Comparison of ENCODE assay signal across 8 cellular contexts in the genomic region with DNA sequence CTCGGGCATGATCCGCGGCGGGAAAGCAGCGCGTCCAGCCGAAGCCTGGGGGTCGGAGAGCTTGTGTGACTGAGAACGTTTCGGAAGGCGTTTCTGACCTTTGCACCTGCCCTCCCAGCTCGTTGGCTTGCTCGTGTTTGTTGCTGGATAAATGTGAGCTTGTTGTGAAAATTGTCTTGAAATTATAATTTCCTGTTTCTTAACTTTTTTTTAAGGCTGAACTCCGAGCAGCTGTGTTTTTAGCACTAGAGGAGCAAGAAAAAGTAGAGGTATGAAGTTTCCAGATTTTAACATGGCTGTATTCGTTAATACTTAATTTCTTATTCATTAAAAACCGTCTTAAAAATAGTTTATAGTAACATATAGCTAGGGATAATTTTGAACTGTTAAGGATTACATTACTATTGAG. TPM values are rescaled to one million over a fixed set of nuclear protein-coding genes. Genes with fewer than 3 reads are reported as not detected.
A peak's percentile ranks its signal among the peaks of the same experiment; 100 is the strongest.
DNase-seq lines count a peak whose midpoint lies in the region; ATAC-seq and TF ChIP-seq lines count a peak whose summit lies in the region.

No MANE protein-coding gene starts in this region.

- peaks cover 3% of the 10 kb centered on the region; the same call in 1 of the 2 replicates for H3K4me1 ChIP-seq in Caco-2
- H3K4me1 ChIP-seq in mucosa of stomach (ENCODE audit: control insufficient read depth, insufficient read depth, low read length) = peaks cover 15% of the 10 kb centered on the region

- H3K27me3 ChIP-seq in Caco-2 (replicated peaks; ENCODE audit: control insufficient read depth, insufficient read depth, low read length) (no peaks in the 10 kb centered on the region), mucosa of stomach (ENCODE audit: control insufficient read depth, insufficient read depth, low read length) (no peaks in the 10 kb centered on the region)

- peak overlapping the region; percentile 82 for H3K27ac Mint-ChIP-seq in Caco-2 (ENCODE audit: unreplicated experiment)

- ATAC-seq in HG02840 (IDR thresholded peaks at IDR 0.05; ENCODE audit: low FRiP score, unreplicated experiment) = no peak

- H3K9ac ChIP-seq in mucosa of stomach (ENCODE audit: low read length) = peak overlapping the region; percentile 77

- peak overlapping the region; percentile 84 for H3K4me3 Mint-ChIP-seq in Caco-2 (ENCODE audit: unreplicated experiment)

- DNase-seq in Caco-2 = peak; percentile 45 to 51
- DNase-seq in M059J (ENCODE audit: low read depth) = peak; percentile 20
- DNase-seq in choroid plexus epithelial cell (ENCODE audit: low read depth) = peak; percentile 13
- no peak for DNase-seq in SKM-1 treated with dmso at 0.1 percent for 144 hours (lab: John Stamatoyannopoulos, UW; ENCODE audit: unreplicated experiment)
- DNase-seq in occipital lobe (lab: John Stamatoyannopoulos, UW) = no peak
- DNase-seq in SHP77 treated with DMSO at 0.1 percent for 48 hours (lab: John Stamatoyannopoulos, UW) = no peak

- H3K27me3 Mint-ChIP-seq in Caco-2 (ENCODE audit: insufficient read depth, unreplicated experiment) = no peaks in the 10 kb centered on the region

- H3K9me3 Mint-ChIP-seq in Caco-2 (ENCODE audit: unreplicated experiment) = no peaks in the 10 kb centered on the region

- POLR2A ChIA-PET in Caco-2 (lab: Charles Lee) = no interaction called here

- peaks cover 20% of the 10 kb centered on the region for H3K36me3 Mint-ChIP-seq in Caco-2 (ENCODE audit: insufficient read depth, unreplicated experiment)

- H3K4me3 ChIP-seq in Caco-2 (ENCODE audit: low read depth, low read length) (peak overlapping the region; percentile 67), choroid plexus epithelial cell (ENCODE audit: low read depth, low read length) (peak overlapping the region; percentile 95), mucosa of stomach (ENCODE audit: low read length) (peak overlapping the region; percentile 86)

- H3K36me3 ChIP-seq in Caco-2 (ENCODE audit: control insufficient read depth, insufficient read depth, low read length) (no peaks in the 10 kb centered on the region), mucosa of stomach (ENCODE audit: control insufficient read depth, insufficient read depth, low read length) (no peaks in the 10 kb centered on the region)

- H3K4me1 Mint-ChIP-seq in Caco-2 (ENCODE audit: low read depth, unreplicated experiment) = peaks cover 14% of the 10 kb centered on the region

- H3K9me3 ChIP-seq in Caco-2 = no peaks in the 10 kb centered on the region
- no peaks in the 10 kb centered on the region for H3K9me3 ChIP-seq in mucosa of stomach (ENCODE audit: control insufficient read depth, low read length)

- BruUV-seq in Caco-2 (replicated peaks; lab: Mats Ljungman, UMichigan) = no TSS peak

- TF ChIP-seq CTCF in Caco-2 (IDR thresholded peaks at IDR 0.05; ENCODE audit: insufficient read depth in 1 of 2, low read depth in 1 of 2, low read length in 1 of 2, severe bottlenecking in 1 of 2, unreplicated experiment in 1 of 2) = no peak
- TF ChIP-seq CTCF in choroid plexus epithelial cell (conservative IDR thresholded peaks at IDR 0.05; ENCODE audit: low read depth, low read length) = no peak

- CTCF ChIA-PET in Caco-2 (lab: Charles Lee) = interaction anchor here (1.4 to 1.8 kb wide), 2 partner anchors 10 to 142 kb away, joined by 5 to 8 read pairs; no protein-coding TSS in a partner anchor

- intact Hi-C loops in Caco-2 (cut with micrococcal nuclease; ENCODE audit: unreplicated experiment) = loop anchor here (5.0 to 10.0 kb wide), 3 partner anchors 122 to 615 kb away; a partner anchor contains a TSS

RNA-seq across cellular contexts. Expression of a gene that starts 0.7 kb away (rescaled TPM):
- total RNA-seq in Caco-2 (2022) = 36.3 and 37.0 TPM in 2 replicates
- total RNA-seq in M059J (2014; rRNA removed; shearing (Covaris generic)) = 30.8 and 37.2 TPM in 2 replicates
- 32.3 TPM for total RNA-seq in occipital lobe

RNA-seq across cellular contexts. Expression of a gene that starts 43.5 kb away (rescaled TPM):
- total RNA-seq in Caco-2 (2022) = 45.5 and 59.1 TPM in 2 replicates
- total RNA-seq in M059J (2014; rRNA removed; shearing (Covaris generic)) = 31.7 and 33.3 TPM in 2 replicates
- 20.9 TPM for total RNA-seq in occipital lobe

Comparison
In these comparisons a context has a peak if more than half of its experiments do, and no peak if none do; other contexts are left out.
1. DNase-seq: peak in Caco-2 (2 of 2), M059J (single experiment) and choroid plexus epithelial cell (single experiment); none in SKM-1 treated with dmso at 0.1 percent for 144 hours (single experiment), occipital lobe (single experiment) and SHP77 treated with DMSO at 0.1 percent for 48 hours (single experiment).
2. Peak in every context shown above with its lines, with median percentiles within 50 percentile points of each other: H3K4me3 ChIP-seq.